1 cellular context compared by ENCODE assay signal in the genomic region with DNA sequence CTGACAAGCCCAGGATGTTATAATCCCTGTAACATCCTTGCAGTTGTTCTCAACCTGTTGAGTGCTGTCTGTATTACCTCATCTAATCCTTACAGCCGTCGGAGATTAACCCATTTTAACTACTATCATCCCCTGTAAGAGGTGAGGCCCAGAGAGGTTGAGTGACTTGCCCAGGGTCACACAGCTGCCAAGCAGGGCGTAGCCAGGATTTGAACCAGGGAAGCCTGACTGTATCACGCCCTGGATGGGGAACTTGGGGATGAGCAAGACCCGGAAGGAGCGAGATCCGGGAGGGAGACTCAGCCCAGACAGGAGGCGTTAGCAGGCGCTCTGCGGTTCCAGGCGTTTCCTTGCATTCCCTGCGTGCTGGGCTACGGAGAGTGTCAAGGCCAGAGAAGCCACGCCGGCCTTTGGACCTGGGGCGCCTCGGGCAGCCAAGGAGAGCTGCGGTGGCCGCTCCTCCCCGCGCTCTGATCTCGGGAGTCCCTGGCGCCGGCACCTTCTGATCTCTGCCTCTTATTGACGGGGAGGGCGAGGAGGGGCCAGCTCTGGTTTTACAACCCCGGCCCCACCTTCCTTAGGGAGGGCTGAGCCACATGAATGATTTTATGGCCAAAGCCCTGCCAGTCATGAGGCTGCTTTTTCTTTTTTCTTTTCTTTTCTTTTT.
TF ChIP-seq lines count a peak whose summit lies in the region.

No MANE protein-coding gene starts in this region.

TF ChIP-seq in HepG2, 621 proteins besides CTCF, POLR2A, EP300 and RAD21 (continued from another document and continues in another):
- TF ChIP-seq SMARCE1 (IDR thresholded peaks at IDR 0.05; ENCODE audit: borderline replicate concordance) (no peak), ZNF572 (CRISPR knock-in tag; IDR thresholded peaks at IDR 0.05) (0 out of 2 replicates have a peak, but pooled peaks have one; percentile 21), SP2 (CRISPR knock-in tag; IDR thresholded peaks at IDR 0.05) (no peak), REPIN1 (CRISPR knock-in tag; IDR thresholded peaks at IDR 0.05; ENCODE audit: borderline replicate concordance, low read depth) (peak; percentile 60), NFE2L2 (IDR thresholded peaks at IDR 0.05; ENCODE audit: low read length) (no peak), SRF (IDR thresholded peaks at IDR 0.05; ENCODE audit: low read depth, low read length) (no peak), SMAD1 (CRISPR knock-in tag; IDR thresholded peaks at IDR 0.05; ENCODE audit: borderline replicate concordance, low read depth) (peak; percentile 64; the same call in 1 of the 2 replicates), ZNF660 (CRISPR knock-in tag; IDR thresholded peaks at IDR 0.05; ENCODE audit: borderline replicate concordance, low read depth) (no peak), ISL2 (CRISPR knock-in tag; IDR thresholded peaks at IDR 0.05) (peak; percentile 92), KLF9 (CRISPR knock-in tag; IDR thresholded peaks at IDR 0.05; ENCODE audit: low read depth) (no peak), ZNF781 (CRISPR knock-in tag; IDR thresholded peaks at IDR 0.05; ENCODE audit: borderline replicate concordance, not compliant biosample characterization) (no peak), ZKSCAN8 (CRISPR knock-in tag; IDR thresholded peaks at IDR 0.05; ENCODE audit: borderline replicate concordance) (peak; percentile 88; the same call in 1 of the 2 replicates), ZC3H13 (CRISPR knock-in tag; IDR thresholded peaks at IDR 0.05) (no peak), ZSCAN20 (CRISPR knock-in tag; IDR thresholded peaks at IDR 0.05; ENCODE audit: borderline replicate concordance) (peak; percentile 71; the same call in 1 of the 2 replicates), DMAP1 (CRISPR knock-in tag; IDR thresholded peaks at IDR 0.05) (peak; percentile 89), FOXJ3 (CRISPR knock-in tag; IDR thresholded peaks at IDR 0.05; ENCODE audit: borderline replicate concordance) (peak; percentile 76; the same call in 1 of the 2 replicates), IKZF1 (IDR thresholded peaks at IDR 0.05) (no peak), POLR2AphosphoS5 (IDR thresholded peaks at IDR 0.05; ENCODE audit: low read depth, low read length) (no peak), SIN3A (IDR thresholded peaks at IDR 0.05; ENCODE audit: borderline replicate concordance, low read depth, low read length) (no peak), ZNF761 (CRISPR knock-in tag; conservative IDR thresholded peaks at IDR 0.05) (peak; percentile 76; the same call in 1 of the 2 replicates), ZNF773 (CRISPR knock-in tag; IDR thresholded peaks at IDR 0.05; ENCODE audit: borderline replicate concordance) (no peak), MED13 (CRISPR knock-in tag; IDR thresholded peaks at IDR 0.05) (peak; percentile 86; the same call in 1 of the 2 replicates), ZNF749 (CRISPR knock-in tag; IDR thresholded peaks at IDR 0.05; ENCODE audit: borderline replicate concordance) (no peak), MTA1 (CRISPR knock-in tag; IDR thresholded peaks at IDR 0.05; ENCODE audit: borderline replicate concordance) (peak; percentile 99), DNMT3B (CRISPR knock-in tag; conservative IDR thresholded peaks at IDR 0.05) (no peak), ZNF30 (CRISPR knock-in tag; IDR thresholded peaks at IDR 0.05) (no peak), ATF1 (CRISPR knock-in tag; IDR thresholded peaks at IDR 0.05) (no peak), SNAPC2 (CRISPR knock-in tag; IDR thresholded peaks at IDR 0.05) (no peak), FOXO1 (CRISPR knock-in tag; IDR thresholded peaks at IDR 0.05) (peak; percentile 80; the same call in 1 of the 2 replicates), ZNF33B (CRISPR knock-in tag; IDR thresholded peaks at IDR 0.05) (no peak), PAX8 (CRISPR knock-in tag; IDR thresholded peaks at IDR 0.05; ENCODE audit: borderline replicate concordance) (no peak), MTA3 (CRISPR knock-in tag; IDR thresholded peaks at IDR 0.05) (no peak), EZH2 (conservative IDR thresholded peaks at IDR 0.05; ENCODE audit: low read depth, low read length) (no peak)
- TF ChIP-seq, protein P1, sequence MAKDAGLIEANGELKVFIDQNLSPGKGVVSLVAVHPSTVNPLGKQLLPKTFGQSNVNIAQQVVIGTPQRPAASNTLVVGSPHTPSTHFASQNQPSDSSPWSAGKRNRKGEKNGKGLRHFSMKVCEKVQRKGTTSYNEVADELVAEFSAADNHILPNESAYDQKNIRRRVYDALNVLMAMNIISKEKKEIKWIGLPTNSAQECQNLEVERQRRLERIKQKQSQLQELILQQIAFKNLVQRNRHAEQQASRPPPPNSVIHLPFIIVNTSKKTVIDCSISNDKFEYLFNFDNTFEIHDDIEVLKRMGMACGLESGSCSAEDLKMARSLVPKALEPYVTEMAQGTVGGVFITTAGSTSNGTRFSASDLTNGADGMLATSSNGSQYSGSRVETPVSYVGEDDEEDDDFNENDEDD (CRISPR knock-in tag; IDR thresholded peaks at IDR 0.05; ENCODE audit: borderline replicate concordance), result peak; percentile 61; the same call in 1 of the 2 replicates
- TF ChIP-seq, protein P2, sequence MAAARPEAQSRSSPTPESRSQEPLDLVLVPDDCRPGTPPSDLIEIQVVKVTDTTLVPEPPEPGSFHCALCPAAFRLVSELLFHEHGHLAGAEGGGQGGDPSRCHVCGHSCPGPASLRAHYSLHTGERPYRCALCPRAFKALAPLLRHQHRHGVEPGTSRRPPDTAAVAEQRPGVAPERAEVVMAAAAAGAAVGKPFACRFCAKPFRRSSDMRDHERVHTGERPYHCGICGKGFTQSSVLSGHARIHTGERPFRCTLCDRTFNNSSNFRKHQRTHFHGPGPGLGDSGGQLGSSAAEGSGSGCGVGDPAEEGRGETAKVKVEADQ (CRISPR knock-in tag; IDR thresholded peaks at IDR 0.05; ENCODE audit: borderline replicate concordance), result peak; percentile 81; the same call in 1 of the 2 replicates
- TF ChIP-seq, protein P3, sequence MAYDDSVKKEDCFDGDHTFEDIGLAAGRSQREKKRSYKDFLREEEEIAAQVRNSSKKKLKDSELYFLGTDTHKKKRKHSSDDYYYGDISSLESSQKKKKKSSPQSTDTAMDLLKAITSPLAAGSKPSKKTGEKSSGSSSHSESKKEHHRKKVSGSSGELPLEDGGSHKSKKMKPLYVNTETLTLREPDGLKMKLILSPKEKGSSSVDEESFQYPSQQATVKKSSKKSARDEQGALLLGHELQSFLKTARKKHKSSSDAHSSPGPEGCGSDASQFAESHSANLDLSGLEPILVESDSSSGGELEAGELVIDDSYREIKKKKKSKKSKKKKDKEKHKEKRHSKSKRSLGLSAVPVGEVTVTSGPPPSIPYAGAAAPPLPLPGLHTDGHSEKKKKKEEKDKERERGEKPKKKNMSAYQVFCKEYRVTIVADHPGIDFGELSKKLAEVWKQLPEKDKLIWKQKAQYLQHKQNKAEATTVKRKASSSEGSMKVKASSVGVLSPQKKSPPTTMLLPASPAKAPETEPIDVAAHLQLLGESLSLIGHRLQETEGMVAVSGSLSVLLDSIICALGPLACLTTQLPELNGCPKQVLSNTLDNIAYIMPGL (CRISPR knock-in tag; IDR thresholded peaks at IDR 0.05; ENCODE audit: borderline replicate concordance in 1 of 2, low read depth in 1 of 2), result peak; percentile 49 to 63; a peak in 2 of 4 replicates
- TF ChIP-seq, protein P4, sequence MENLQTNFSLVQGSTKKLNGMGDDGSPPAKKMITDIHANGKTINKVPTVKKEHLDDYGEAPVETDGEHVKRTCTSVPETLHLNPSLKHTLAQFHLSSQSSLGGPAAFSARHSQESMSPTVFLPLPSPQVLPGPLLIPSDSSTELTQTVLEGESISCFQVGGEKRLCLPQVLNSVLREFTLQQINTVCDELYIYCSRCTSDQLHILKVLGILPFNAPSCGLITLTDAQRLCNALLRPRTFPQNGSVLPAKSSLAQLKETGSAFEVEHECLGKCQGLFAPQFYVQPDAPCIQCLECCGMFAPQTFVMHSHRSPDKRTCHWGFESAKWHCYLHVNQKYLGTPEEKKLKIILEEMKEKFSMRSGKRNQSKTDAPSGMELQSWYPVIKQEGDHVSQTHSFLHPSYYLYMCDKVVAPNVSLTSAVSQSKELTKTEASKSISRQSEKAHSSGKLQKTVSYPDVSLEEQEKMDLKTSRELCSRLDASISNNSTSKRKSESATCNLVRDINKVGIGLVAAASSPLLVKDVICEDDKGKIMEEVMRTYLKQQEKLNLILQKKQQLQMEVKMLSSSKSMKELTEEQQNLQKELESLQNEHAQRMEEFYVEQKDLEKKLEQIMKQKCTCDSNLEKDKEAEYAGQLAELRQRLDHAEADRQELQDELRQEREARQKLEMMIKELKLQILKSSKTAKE (CRISPR knock-in tag; IDR thresholded peaks at IDR 0.05; ENCODE audit: borderline replicate concordance), result peak; percentile 88
- TF ChIP-seq, protein P5, sequence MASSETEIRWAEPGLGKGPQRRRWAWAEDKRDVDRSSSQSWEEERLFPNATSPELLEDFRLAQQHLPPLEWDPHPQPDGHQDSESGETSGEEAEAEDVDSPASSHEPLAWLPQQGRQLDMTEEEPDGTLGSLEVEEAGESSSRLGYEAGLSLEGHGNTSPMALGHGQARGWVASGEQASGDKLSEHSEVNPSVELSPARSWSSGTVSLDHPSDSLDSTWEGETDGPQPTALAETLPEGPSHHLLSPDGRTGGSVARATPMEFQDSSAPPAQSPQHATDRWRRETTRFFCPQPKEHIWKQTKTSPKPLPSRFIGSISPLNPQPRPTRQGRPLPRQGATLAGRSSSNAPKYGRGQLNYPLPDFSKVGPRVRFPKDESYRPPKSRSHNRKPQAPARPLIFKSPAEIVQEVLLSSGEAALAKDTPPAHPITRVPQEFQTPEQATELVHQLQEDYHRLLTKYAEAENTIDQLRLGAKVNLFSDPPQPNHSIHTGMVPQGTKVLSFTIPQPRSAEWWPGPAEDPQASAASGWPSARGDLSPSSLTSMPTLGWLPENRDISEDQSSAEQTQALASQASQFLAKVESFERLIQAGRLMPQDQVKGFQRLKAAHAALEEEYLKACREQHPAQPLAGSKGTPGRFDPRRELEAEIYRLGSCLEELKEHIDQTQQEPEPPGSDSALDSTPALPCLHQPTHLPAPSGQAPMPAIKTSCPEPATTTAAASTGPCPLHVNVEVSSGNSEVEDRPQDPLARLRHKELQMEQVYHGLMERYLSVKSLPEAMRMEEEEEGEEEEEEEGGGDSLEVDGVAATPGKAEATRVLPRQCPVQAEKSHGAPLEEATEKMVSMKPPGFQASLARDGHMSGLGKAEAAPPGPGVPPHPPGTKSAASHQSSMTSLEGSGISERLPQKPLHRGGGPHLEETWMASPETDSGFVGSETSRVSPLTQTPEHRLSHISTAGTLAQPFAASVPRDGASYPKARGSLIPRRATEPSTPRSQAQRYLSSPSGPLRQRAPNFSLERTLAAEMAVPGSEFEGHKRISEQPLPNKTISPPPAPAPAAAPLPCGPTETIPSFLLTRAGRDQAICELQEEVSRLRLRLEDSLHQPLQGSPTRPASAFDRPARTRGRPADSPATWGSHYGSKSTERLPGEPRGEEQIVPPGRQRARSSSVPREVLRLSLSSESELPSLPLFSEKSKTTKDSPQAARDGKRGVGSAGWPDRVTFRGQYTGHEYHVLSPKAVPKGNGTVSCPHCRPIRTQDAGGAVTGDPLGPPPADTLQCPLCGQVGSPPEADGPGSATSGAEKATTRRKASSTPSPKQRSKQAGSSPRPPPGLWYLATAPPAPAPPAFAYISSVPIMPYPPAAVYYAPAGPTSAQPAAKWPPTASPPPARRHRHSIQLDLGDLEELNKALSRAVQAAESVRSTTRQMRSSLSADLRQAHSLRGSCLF (CRISPR knock-in tag; IDR thresholded peaks at IDR 0.05; ENCODE audit: borderline replicate concordance), result no peak
- TF ChIP-seq, protein P6, sequence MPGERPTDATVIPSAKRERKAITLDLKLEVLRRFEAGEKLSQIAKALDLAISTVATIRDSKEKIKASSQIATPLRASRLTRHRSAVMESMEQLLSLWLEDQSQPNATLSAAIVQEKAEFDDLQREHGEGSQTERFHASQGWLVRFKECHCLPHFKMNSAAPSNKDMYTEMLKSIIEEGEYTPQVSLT (CRISPR knock-in tag; IDR thresholded peaks at IDR 0.05; ENCODE audit: borderline replicate concordance, low read depth), result no peak
- TF ChIP-seq, protein P7, sequence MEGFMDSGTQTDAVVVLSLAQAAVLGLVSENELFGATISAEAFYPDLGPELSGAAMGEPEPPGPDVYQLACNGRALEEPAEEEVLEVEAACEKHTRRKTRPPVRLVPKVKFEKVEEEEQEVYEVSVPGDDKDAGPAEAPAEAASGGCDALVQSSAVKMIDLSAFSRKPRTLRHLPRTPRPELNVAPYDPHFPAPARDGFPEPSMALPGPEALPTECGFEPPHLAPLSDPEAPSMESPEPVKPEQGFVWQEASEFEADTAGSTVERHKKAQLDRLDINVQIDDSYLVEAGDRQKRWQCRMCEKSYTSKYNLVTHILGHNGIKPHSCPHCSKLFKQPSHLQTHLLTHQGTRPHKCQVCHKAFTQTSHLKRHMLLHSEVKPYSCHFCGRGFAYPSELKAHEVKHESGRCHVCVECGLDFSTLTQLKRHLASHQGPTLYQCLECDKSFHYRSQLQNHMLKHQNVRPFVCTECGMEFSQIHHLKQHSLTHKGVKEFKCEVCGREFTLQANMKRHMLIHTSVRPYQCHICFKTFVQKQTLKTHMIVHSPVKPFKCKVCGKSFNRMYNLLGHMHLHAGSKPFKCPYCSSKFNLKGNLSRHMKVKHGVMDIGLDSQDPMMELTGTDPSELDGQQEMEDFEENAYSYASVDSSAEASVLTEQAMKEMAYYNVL (CRISPR knock-in tag; IDR thresholded peaks at IDR 0.05; ENCODE audit: borderline replicate concordance), result peak; percentile 85; the same call in 1 of the 2 replicates
- TF ChIP-seq, protein P8, sequence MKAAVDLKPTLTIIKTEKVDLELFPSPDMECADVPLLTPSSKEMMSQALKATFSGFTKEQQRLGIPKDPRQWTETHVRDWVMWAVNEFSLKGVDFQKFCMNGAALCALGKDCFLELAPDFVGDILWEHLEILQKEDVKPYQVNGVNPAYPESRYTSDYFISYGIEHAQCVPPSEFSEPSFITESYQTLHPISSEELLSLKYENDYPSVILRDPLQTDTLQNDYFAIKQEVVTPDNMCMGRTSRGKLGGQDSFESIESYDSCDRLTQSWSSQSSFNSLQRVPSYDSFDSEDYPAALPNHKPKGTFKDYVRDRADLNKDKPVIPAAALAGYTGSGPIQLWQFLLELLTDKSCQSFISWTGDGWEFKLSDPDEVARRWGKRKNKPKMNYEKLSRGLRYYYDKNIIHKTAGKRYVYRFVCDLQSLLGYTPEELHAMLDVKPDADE (CRISPR knock-in tag; IDR thresholded peaks at IDR 0.05), result no peak
- TF ChIP-seq, protein P9, sequence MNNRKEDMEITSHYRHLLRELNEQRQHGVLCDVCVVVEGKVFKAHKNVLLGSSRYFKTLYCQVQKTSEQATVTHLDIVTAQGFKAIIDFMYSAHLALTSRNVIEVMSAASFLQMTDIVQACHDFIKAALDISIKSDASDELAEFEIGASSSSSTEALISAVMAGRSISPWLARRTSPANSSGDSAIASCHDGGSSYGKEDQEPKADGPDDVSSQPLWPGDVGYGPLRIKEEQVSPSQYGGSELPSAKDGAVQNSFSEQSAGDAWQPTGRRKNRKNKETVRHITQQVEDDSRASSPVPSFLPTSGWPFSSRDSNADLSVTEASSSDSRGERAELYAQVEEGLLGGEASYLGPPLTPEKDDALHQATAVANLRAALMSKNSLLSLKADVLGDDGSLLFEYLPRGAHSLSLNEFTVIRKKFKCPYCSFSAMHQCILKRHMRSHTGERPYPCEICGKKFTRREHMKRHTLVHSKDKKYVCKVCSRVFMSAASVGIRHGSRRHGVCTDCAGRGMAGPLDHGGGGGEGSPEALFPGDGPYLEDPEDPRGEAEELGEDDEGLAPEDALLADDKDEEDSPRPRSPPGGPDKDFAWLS (CRISPR knock-in tag; IDR thresholded peaks at IDR 0.05; ENCODE audit: borderline replicate concordance), result no peak
